In the genomic region with DNA sequence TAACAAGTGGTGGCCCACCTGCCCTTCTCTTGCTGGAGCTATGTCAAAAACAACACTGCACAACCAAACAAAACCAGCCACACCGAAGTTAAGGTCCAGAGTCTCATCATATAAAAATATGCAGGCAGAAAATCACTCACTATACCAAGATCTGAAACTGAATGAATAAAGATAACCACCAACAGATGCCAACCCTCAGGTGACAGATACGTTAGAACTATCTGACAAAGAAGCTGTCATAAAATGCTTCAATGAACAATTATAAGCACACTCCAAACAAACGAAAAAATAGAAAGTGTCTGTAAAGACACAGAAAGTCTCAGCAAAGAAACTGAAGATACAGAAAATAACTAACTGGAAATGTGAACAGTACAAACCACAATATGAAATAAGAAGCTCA, we compare ENCODE assay signal across 24 cellular contexts. TPM values are rescaled to one million over a fixed set of nuclear protein-coding genes. Genes with fewer than 3 reads are reported as not detected.
DNase-seq lines count a peak whose midpoint lies in the region; ATAC-seq and TF ChIP-seq lines count a peak whose summit lies in the region.
"Had no signal": no experiment of that assay in that cellular context is flagged by ENCODE, and none has a peak within 500 bp of the region (broad histone marks: within the 10 kb centered on the region; RNA-seq: fewer than 3 reads in every experiment).

No MANE protein-coding gene starts in this region.

- TF ChIP-seq POLR2A in right lobe of liver (IDR thresholded peaks at IDR 0.05) = no peak

- H3K4me3 ChIP-seq in BLaER1 treated with 17β-estradiol and CSF1 and Interleukin-3, amounts not matched to agents 10 nM and 100 nM = no peak overlapping the region
- no peak overlapping the region for H3K4me3 ChIP-seq in osteoblast (ENCODE audit: insufficient read depth, low read length)
- no peak overlapping the region for H3K4me3 ChIP-seq in right lobe of liver
- H3K4me3 ChIP-seq: heart left ventricle, left lung, Peyer's patch, testis, uterus had no signal

- H3K9ac ChIP-seq in BLaER1 treated with 17β-estradiol and CSF1 and Interleukin-3, amounts not matched to agents 10 nM and 100 nM = peak overlapping the region in 7 of 11 experiments; percentile 12 to 44 (median 30); a peak in 4 of 22 replicates

- no peaks in the 10 kb centered on the region for H3K9me3 Mint-ChIP-seq in dendritic cell treated with granulocyte-macrophage colony-stimulating factor and Interleukin-4, amounts not matched to agents 40 ng/mL and 50 ng/mL, for 4 days
- H3K9me3 Mint-ChIP-seq: CD4-positive, CD25-positive, alpha-beta regulatory T cell; central memory CD8-positive, alpha-beta T cell had no signal

- DNase-seq in NCI-H1436 treated with DMSO at 0.1 percent for 48 hours (lab: John Stamatoyannopoulos, UW) (no peak), osteoblast (ENCODE audit: insufficient read length, low spot score, missing footprints) (no peak), right lobe of liver (no peak)
- DNase-seq: activated CD8-positive, alpha-beta memory T cell treated with anti-CD3 and anti-CD28 coated beads for 24 hours; activated naive CD4-positive, alpha-beta T cell treated with anti-CD3 and anti-CD28 coated beads, Interleukin-2, amount 50 U/mL, for 16 hours; CD4-positive, CD25-positive, alpha-beta regulatory T cell; GOT3; heart left ventricle; Kasumi-1; left lung; NCI-H187 treated with DMSO at 0.1 percent for 48 hours; NCI-H345; Peyer's patch; testis; uterus had no signal

- H3K9me3 ChIP-seq in BLaER1 treated with 17β-estradiol and CSF1 and Interleukin-3, amounts not matched to agents 10 nM and 100 nM (replicated peaks in 1 of 11) = no peaks in the 10 kb centered on the region
- no peaks in the 10 kb centered on the region for H3K9me3 ChIP-seq in osteoblast (ENCODE audit: low read depth, low read length)
- H3K9me3 ChIP-seq in right lobe of liver = no peaks in the 10 kb centered on the region
- H3K9me3 ChIP-seq: heart left ventricle, left lung, Peyer's patch, testis, uterus had no signal

- peak overlapping the region; percentile 77 for H3K27ac Mint-ChIP-seq in dendritic cell treated with granulocyte-macrophage colony-stimulating factor and Interleukin-4, amounts not matched to agents 40 ng/mL and 50 ng/mL, for 4 days
- H3K27ac Mint-ChIP-seq: CD4-positive, CD25-positive, alpha-beta regulatory T cell; progenitor cell of endocrine pancreas had no signal

- H3K4me2 ChIP-seq in BLaER1 treated with 17β-estradiol and CSF1 and Interleukin-3, amounts not matched to agents 10 nM and 100 nM = peak overlapping the region; percentile 60 to 87 (median 73)
- H3K4me2 ChIP-seq in osteoblast (ENCODE audit: insufficient read depth, low read length) = no peak overlapping the region

- no peaks in the 10 kb centered on the region for H3K27me3 Mint-ChIP-seq in dendritic cell treated with granulocyte-macrophage colony-stimulating factor and Interleukin-4, amounts not matched to agents 40 ng/mL and 50 ng/mL, for 4 days
- H3K27me3 Mint-ChIP-seq: CD4-positive, CD25-positive, alpha-beta regulatory T cell; central memory CD8-positive, alpha-beta T cell; progenitor cell of endocrine pancreas had no signal

- peaks cover 32 to 90% (median 74%) of the 10 kb centered on the region in 11 experiments for H3K36me3 ChIP-seq in BLaER1 treated with 17β-estradiol and CSF1 and Interleukin-3, amounts not matched to agents 10 nM and 100 nM
- H3K36me3 ChIP-seq in osteoblast (ENCODE audit: insufficient read depth, low read length) (peaks cover 29% of the 10 kb centered on the region), right lobe of liver (peaks cover 0 to 4% (median under 1%) of the 10 kb centered on the region in 4 donors)
- H3K36me3 ChIP-seq: uterus had no signal

- H4K20me1 ChIP-seq in BLaER1 treated with 17β-estradiol and CSF1 and Interleukin-3, amounts not matched to agents 10 nM and 100 nM = no peaks in the 10 kb centered on the region
- H4K20me1 ChIP-seq in osteoblast (ENCODE audit: insufficient read depth, low read length) = peaks cover 6% of the 10 kb centered on the region

- whole genome bisulfite sequencing in right lobe of liver (ENCODE audit: insufficient coverage, low coverage, low lambda C conversion rate, missing lambda C conversion rate) = 62% methylated on average over 3 of the region's 3 CpGs

- H2AFZ ChIP-seq in osteoblast (ENCODE audit: low read length) = no peak overlapping the region

- H3K4me3 Mint-ChIP-seq in dendritic cell treated with granulocyte-macrophage colony-stimulating factor and Interleukin-4, amounts not matched to agents 40 ng/mL and 50 ng/mL, for 4 days = no peak overlapping the region
- H3K4me3 Mint-ChIP-seq: CD4-positive, CD25-positive, alpha-beta regulatory T cell; central memory CD8-positive, alpha-beta T cell had no signal

- intact Hi-C loops in dendritic cell treated with granulocyte-macrophage colony-stimulating factor and Interleukin-4, amounts not matched to agents 40 ng/mL and 50 ng/mL, for 4 days (cut with micrococcal nuclease) = no loop called here
- intact Hi-C loops in right lobe of liver (cut with DNase I) = no loop called here

- no peaks in the 10 kb centered on the region for H3K79me2 ChIP-seq in osteoblast (ENCODE audit: insufficient read depth, low read length)

- H3K4me1 Mint-ChIP-seq in dendritic cell treated with granulocyte-macrophage colony-stimulating factor and Interleukin-4, amounts not matched to agents 40 ng/mL and 50 ng/mL, for 4 days (ENCODE audit: low read depth) = peaks cover 46% of the 10 kb centered on the region

- TF ChIP-seq CTCF in osteoblast (IDR thresholded peaks at IDR 0.05; ENCODE audit: extremely low read depth, low read depth, low read length) = no peak
- TF ChIP-seq CTCF in right lobe of liver (IDR thresholded peaks at IDR 0.05) = no peak

- H3K27ac ChIP-seq in BLaER1 treated with 17β-estradiol and CSF1 and Interleukin-3, amounts not matched to agents 10 nM and 100 nM = peak overlapping the region in 8 of 11 experiments; percentile 28 to 78 (median 56); a peak in 14 of 22 replicates
- H3K27ac ChIP-seq in osteoblast (ENCODE audit: low read depth, low read length) = no peak overlapping the region
- H3K27ac ChIP-seq in right lobe of liver = no peak overlapping the region
- H3K27ac ChIP-seq: epithelial cell of prostate, heart left ventricle, left lung, Peyer's patch, testis, uterus had no signal

- H3K27me3 ChIP-seq in BLaER1 treated with 17β-estradiol and CSF1 and Interleukin-3, amounts not matched to agents 10 nM and 100 nM = no peaks in the 10 kb centered on the region
- H3K27me3 ChIP-seq in osteoblast (ENCODE audit: insufficient read depth, low read length) (no peaks in the 10 kb centered on the region), right lobe of liver (no peaks in the 10 kb centered on the region)
- H3K27me3 ChIP-seq: heart left ventricle, left lung, Peyer's patch, testis, uterus had no signal

- peaks cover 40 to 52% (median 45%) of the 10 kb centered on the region in 10 experiments for H3K4me1 ChIP-seq in BLaER1 treated with 17β-estradiol and CSF1 and Interleukin-3, amounts not matched to agents 10 nM and 100 nM
- peaks cover 13% of the 10 kb centered on the region for H3K4me1 ChIP-seq in osteoblast (ENCODE audit: insufficient read depth, low read length)
- H3K4me1 ChIP-seq in right lobe of liver = no peaks in the 10 kb centered on the region
- H3K4me1 ChIP-seq: Peyer's patch, testis, uterus had no signal

- ATAC-seq in GM18870 (IDR thresholded peaks at IDR 0.05; ENCODE audit: unreplicated experiment) = peak; percentile 43
- peak; percentile 58 for ATAC-seq in HG03064 (IDR thresholded peaks at IDR 0.05; ENCODE audit: low read depth, unreplicated experiment)
- ATAC-seq in GM18498 (IDR thresholded peaks at IDR 0.05; ENCODE audit: unreplicated experiment) = no peak
- ATAC-seq in right lobe of liver = no peak
- ATAC-seq: activated CD4-positive, CD25-positive, alpha-beta regulatory T cell treated with anti-CD3 and anti-CD28 coated beads, Interleukin-2, amount 50 U/mL, for 24 hours; heart left ventricle; left lung had no signal

- peaks cover 60% of the 10 kb centered on the region for H3K36me3 Mint-ChIP-seq in dendritic cell treated with granulocyte-macrophage colony-stimulating factor and Interleukin-4, amounts not matched to agents 40 ng/mL and 50 ng/mL, for 4 days (ENCODE audit: low read depth)

RNA-seq across cellular contexts. Expression of a gene that starts 14.0 kb away (rescaled TPM):
- total RNA-seq in osteoblast (27.7 and 29.3 TPM in 2 replicates), right lobe of liver (1 to 10 TPM; 3.7 to 5.8 (median 5.3) TPM)

Comparison
In these comparisons a context has a peak if more than half of its experiments do, and no peak if none do; other contexts are left out.
1. H3K27ac ChIP-seq: peak in BLaER1 treated with 17β-estradiol and CSF1 and Interleukin-3, amounts not matched to agents 10 nM and 100 nM (8 of 11); none in osteoblast (single experiment) and right lobe of liver (0 of 3).
2. ATAC-seq: peak in GM18870 (single experiment) and HG03064 (single experiment); none in GM18498 (single experiment) and right lobe of liver (0 of 4).